Comparison of ENCODE assay signal across 1 cellular context in the genomic region with DNA sequence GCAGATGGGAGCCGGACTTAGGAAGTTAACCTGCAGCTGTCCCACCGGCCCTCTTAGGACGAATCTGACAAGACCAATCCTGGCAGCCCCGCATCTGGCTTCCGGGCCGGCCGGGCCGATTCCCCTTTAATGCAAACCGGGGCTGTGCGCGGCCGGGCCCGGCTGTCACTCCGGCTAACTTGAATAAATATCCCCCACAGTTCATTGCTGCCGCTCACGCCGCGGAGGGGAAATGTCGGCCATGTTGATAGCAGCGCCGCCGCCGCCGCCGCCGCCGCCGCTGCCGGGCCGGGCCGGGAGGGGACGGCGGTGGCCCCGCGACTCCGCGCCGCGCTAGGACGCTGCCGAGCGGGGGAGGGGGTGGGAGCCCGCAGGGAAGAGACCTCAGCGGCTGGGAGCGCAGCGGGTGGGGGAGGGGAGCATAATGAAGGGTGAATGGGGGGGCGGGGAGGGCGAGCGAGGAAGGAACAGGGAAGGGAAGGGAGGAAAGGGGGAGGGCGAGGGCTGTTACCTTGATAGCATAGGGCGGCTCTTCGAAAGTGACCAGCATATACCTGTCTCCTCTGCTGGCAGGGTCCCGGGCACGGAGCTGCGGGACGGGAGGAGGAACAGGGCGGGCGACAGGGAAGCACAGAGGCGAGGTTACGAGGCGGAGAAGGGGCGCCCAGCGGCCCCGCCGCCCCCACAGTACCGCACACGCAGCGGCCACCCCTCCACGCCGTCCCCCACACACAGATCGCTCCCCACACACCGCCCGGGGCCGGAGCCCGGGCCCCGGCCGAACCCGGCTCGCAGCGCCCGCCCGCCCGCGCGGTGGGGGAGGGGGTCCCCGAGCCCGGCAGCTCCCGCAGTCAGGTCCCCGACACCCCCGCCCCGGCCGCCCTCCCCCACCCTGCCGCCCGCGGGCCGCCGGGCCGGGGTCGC.
TF ChIP-seq lines count a peak whose summit lies in the region.

No MANE protein-coding gene starts in this region.

TF ChIP-seq in H1, 55 proteins besides CTCF, POLR2A, EP300 and RAD21 (continued from another document):
- TF ChIP-seq, protein P1, sequence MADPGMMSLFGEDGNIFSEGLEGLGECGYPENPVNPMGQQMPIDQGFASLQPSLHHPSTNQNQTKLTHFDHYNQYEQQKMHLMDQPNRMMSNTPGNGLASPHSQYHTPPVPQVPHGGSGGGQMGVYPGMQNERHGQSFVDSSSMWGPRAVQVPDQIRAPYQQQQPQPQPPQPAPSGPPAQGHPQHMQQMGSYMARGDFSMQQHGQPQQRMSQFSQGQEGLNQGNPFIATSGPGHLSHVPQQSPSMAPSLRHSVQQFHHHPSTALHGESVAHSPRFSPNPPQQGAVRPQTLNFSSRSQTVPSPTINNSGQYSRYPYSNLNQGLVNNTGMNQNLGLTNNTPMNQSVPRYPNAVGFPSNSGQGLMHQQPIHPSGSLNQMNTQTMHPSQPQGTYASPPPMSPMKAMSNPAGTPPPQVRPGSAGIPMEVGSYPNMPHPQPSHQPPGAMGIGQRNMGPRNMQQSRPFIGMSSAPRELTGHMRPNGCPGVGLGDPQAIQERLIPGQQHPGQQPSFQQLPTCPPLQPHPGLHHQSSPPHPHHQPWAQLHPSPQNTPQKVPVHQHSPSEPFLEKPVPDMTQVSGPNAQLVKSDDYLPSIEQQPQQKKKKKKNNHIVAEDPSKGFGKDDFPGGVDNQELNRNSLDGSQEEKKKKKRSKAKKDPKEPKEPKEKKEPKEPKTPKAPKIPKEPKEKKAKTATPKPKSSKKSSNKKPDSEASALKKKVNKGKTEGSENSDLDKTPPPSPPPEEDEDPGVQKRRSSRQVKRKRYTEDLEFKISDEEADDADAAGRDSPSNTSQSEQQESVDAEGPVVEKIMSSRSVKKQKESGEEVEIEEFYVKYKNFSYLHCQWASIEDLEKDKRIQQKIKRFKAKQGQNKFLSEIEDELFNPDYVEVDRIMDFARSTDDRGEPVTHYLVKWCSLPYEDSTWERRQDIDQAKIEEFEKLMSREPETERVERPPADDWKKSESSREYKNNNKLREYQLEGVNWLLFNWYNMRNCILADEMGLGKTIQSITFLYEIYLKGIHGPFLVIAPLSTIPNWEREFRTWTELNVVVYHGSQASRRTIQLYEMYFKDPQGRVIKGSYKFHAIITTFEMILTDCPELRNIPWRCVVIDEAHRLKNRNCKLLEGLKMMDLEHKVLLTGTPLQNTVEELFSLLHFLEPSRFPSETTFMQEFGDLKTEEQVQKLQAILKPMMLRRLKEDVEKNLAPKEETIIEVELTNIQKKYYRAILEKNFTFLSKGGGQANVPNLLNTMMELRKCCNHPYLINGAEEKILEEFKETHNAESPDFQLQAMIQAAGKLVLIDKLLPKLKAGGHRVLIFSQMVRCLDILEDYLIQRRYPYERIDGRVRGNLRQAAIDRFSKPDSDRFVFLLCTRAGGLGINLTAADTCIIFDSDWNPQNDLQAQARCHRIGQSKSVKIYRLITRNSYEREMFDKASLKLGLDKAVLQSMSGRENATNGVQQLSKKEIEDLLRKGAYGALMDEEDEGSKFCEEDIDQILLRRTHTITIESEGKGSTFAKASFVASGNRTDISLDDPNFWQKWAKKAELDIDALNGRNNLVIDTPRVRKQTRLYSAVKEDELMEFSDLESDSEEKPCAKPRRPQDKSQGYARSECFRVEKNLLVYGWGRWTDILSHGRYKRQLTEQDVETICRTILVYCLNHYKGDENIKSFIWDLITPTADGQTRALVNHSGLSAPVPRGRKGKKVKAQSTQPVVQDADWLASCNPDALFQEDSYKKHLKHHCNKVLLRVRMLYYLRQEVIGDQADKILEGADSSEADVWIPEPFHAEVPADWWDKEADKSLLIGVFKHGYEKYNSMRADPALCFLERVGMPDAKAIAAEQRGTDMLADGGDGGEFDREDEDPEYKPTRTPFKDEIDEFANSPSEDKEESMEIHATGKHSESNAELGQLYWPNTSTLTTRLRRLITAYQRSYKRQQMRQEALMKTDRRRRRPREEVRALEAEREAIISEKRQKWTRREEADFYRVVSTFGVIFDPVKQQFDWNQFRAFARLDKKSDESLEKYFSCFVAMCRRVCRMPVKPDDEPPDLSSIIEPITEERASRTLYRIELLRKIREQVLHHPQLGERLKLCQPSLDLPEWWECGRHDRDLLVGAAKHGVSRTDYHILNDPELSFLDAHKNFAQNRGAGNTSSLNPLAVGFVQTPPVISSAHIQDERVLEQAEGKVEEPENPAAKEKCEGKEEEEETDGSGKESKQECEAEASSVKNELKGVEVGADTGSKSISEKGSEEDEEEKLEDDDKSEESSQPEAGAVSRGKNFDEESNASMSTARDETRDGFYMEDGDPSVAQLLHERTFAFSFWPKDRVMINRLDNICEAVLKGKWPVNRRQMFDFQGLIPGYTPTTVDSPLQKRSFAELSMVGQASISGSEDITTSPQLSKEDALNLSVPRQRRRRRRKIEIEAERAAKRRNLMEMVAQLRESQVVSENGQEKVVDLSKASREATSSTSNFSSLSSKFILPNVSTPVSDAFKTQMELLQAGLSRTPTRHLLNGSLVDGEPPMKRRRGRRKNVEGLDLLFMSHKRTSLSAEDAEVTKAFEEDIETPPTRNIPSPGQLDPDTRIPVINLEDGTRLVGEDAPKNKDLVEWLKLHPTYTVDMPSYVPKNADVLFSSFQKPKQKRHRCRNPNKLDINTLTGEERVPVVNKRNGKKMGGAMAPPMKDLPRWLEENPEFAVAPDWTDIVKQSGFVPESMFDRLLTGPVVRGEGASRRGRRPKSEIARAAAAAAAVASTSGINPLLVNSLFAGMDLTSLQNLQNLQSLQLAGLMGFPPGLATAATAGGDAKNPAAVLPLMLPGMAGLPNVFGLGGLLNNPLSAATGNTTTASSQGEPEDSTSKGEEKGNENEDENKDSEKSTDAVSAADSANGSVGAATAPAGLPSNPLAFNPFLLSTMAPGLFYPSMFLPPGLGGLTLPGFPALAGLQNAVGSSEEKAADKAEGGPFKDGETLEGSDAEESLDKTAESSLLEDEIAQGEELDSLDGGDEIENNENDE (IDR thresholded peaks at IDR 0.05; ENCODE audit: insufficient replicate concordance, low read length), result no peak
- TF ChIP-seq SRF (IDR thresholded peaks at IDR 0.05; ENCODE audit: low read depth, low read length) (no peak), SP2 (IDR thresholded peaks at IDR 0.05; ENCODE audit: low read length) (no peak), CBX8 (IDR thresholded peaks at IDR 0.05; ENCODE audit: borderline replicate concordance, low read depth, low read length) (no peak), TBP (IDR thresholded peaks at IDR 0.05; ENCODE audit: low read depth, low read length) (peak; percentile 43; the same call in 1 of the 2 replicates), KDM4A (IDR thresholded peaks at IDR 0.05; ENCODE audit: low read depth, low read length, severe bottlenecking) (peak; percentile 42), SP1 (IDR thresholded peaks at IDR 0.05; ENCODE audit: low read depth, low read length) (no peak), CREB1 (IDR thresholded peaks at IDR 0.05) (no peak), JUN (IDR thresholded peaks at IDR 0.05; ENCODE audit: low read depth, low read length) (no peak), SAP30 (IDR thresholded peaks at IDR 0.05; ENCODE audit: insufficient read depth, insufficient replicate concordance, low read length) (no peak), TCF12 (IDR thresholded peaks at IDR 0.05; ENCODE audit: low read depth, low read length) (no peak), HDAC2 (IDR thresholded peaks at IDR 0.05; ENCODE audit: borderline replicate concordance in 1 of 2, low read depth in 2 of 2, low read length in 2 of 2) (0 out of 4 replicates have a peak, but pooled peaks of 1 of the 2 experiments have one; percentile 40), BRCA1 (IDR thresholded peaks at IDR 0.05; ENCODE audit: low read depth, low read length) (no peak), SIX5 (IDR thresholded peaks at IDR 0.05; ENCODE audit: low read depth, low read length) (no peak), SP4 (IDR thresholded peaks at IDR 0.05; ENCODE audit: low read length) (no peak), RXRA (IDR thresholded peaks at IDR 0.05; ENCODE audit: insufficient read depth, low read depth, low read length) (no peak), TEAD4 (IDR thresholded peaks at IDR 0.05; ENCODE audit: low read depth, low read length) (no peak), KDM1A (IDR thresholded peaks at IDR 0.05; ENCODE audit: borderline replicate concordance, low read length) (no peak), MAFK (IDR thresholded peaks at IDR 0.05; ENCODE audit: low read depth, low read length) (no peak), RFX5 (IDR thresholded peaks at IDR 0.05; ENCODE audit: borderline replicate concordance, low read depth, low read length) (no peak), CHD2 (IDR thresholded peaks at IDR 0.05; ENCODE audit: low read length) (no peak), EGR1 (IDR thresholded peaks at IDR 0.05; ENCODE audit: borderline replicate concordance, low read depth, low read length) (0 out of 2 replicates have a peak, but pooled peaks have one; percentile 5), NANOG (IDR thresholded peaks at IDR 0.05; ENCODE audit: insufficient read depth, low read depth, low read length, poor library complexity, severe bottlenecking) (no peak), EZH2 (IDR thresholded peaks at IDR 0.05; ENCODE audit: low read depth, low read length, severe bottlenecking) (no peak), ZNF274 (IDR thresholded peaks at IDR 0.05; ENCODE audit: borderline replicate concordance, extremely low read depth, low read length) (no peak), ASH2L (IDR thresholded peaks at IDR 0.05; ENCODE audit: low read length) (peak; percentile 82), POLR2AphosphoS5 (IDR thresholded peaks at IDR 0.05; ENCODE audit: low read depth, low read length) (no peak; the same call in none of the 2 replicates), TAF1 (IDR thresholded peaks at IDR 0.05; ENCODE audit: low read depth, low read length) (peak; percentile 53; the same call in 1 of the 2 replicates), HDAC6 (IDR thresholded peaks at IDR 0.05; ENCODE audit: low read depth, low read length) (no peak), SIN3A (conservative IDR thresholded peaks at IDR 0.05 in 1 of 2, IDR thresholded peaks at IDR 0.05 in 1 of 2; ENCODE audit: low read depth in 1 of 2, low read length in 2 of 2) (peak; percentile 23 to 88; a peak in 2 of 4 replicates), CHD1 (IDR thresholded peaks at IDR 0.05; ENCODE audit: low read depth, low read length) (no peak), BCL11A (IDR thresholded peaks at IDR 0.05; ENCODE audit: low read depth in 2 of 2, low read length in 2 of 2) (no peak), YY1 (IDR thresholded peaks at IDR 0.05; ENCODE audit: low read depth, low read length) (peak; percentile 84), BACH1 (IDR thresholded peaks at IDR 0.05; ENCODE audit: low read length) (no peak), RBBP5 (IDR thresholded peaks at IDR 0.05; ENCODE audit: borderline replicate concordance, low read depth, low read length) (no peak; the same call in 1 of the 2 replicates)
- TF ChIP-seq, protein P2, sequence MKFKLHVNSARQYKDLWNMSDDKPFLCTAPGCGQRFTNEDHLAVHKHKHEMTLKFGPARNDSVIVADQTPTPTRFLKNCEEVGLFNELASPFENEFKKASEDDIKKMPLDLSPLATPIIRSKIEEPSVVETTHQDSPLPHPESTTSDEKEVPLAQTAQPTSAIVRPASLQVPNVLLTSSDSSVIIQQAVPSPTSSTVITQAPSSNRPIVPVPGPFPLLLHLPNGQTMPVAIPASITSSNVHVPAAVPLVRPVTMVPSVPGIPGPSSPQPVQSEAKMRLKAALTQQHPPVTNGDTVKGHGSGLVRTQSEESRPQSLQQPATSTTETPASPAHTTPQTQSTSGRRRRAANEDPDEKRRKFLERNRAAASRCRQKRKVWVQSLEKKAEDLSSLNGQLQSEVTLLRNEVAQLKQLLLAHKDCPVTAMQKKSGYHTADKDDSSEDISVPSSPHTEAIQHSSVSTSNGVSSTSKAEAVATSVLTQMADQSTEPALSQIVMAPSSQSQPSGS (IDR thresholded peaks at IDR 0.05; ENCODE audit: low read length), result no peak
- TF ChIP-seq, protein P3, sequence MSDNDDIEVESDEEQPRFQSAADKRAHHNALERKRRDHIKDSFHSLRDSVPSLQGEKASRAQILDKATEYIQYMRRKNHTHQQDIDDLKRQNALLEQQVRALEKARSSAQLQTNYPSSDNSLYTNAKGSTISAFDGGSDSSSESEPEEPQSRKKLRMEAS (IDR thresholded peaks at IDR 0.05), result no peak; the same call in 1 of the 2 replicates
- TF ChIP-seq, protein P4, sequence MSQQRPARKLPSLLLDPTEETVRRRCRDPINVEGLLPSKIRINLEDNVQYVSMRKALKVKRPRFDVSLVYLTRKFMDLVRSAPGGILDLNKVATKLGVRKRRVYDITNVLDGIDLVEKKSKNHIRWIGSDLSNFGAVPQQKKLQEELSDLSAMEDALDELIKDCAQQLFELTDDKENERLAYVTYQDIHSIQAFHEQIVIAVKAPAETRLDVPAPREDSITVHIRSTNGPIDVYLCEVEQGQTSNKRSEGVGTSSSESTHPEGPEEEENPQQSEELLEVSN (IDR thresholded peaks at IDR 0.05), result no peak
TF ChIP-seq in H1: peak in this region for 9.
